8 cellular contexts compared by ENCODE assay signal in genomic region chr4:184746532-184746870, GRCh38. TPM values are rescaled to one million over a fixed set of nuclear protein-coding genes. Genes with fewer than 3 reads are reported as not detected.
DNase-seq lines count a peak whose midpoint lies in the region; ATAC-seq and TF ChIP-seq lines count a peak whose summit lies in the region.

No MANE protein-coding gene starts in this region.

- peaks cover 10 to 21% of the 10 kb centered on the region in 2 donors for H3K4me1 ChIP-seq in neuronal stem cell (ENCODE audit: control insufficient read depth in 2 of 2, insufficient read depth in 1 of 2, low read depth in 1 of 2, low read length in 2 of 2)

- no peak overlapping the region for H4K8ac ChIP-seq in neuronal stem cell (ENCODE audit: low read depth, low read length)

- peak overlapping the region; percentile 13 for H3K27ac Mint-ChIP-seq in stimulated activated memory B cell treated with anti-CD40 and anti-IgM and Interleukin-4, amounts not matched to agents 10 μg/mL and 1 μg/mL and 100 μg/mL, for 72 hours

- H3K4me3 ChIP-seq in brain microvascular endothelial cell (ENCODE audit: low read depth, low read length) (no peak overlapping the region), neuronal stem cell (ENCODE audit: low read length in 2 of 2) (no peak overlapping the region)

- H3K27me3 ChIP-seq in brain microvascular endothelial cell (replicated peaks) (no peaks in the 10 kb centered on the region), neuronal stem cell (ENCODE audit: control insufficient read depth in 3 of 3, insufficient read depth in 3 of 3, low read depth in 1 of 3, low read length in 3 of 3) (peaks cover 0 to 5% (median 0%) of the 10 kb centered on the region in 3 experiments)

- no peak overlapping the region for H2BK12ac ChIP-seq in neuronal stem cell (ENCODE audit: low read length)

- no peaks in the 10 kb centered on the region for H3K79me1 ChIP-seq in neuronal stem cell (ENCODE audit: low read depth, low read length)

- H3K4ac ChIP-seq in neuronal stem cell (ENCODE audit: low read length): no peak overlapping the region

- H2BK15ac ChIP-seq in neuronal stem cell (ENCODE audit: low read length): no peak overlapping the region

- H2AFZ ChIP-seq in neuronal stem cell (ENCODE audit: low read length): no peak overlapping the region

- H3K4me1 Mint-ChIP-seq in stimulated activated memory B cell treated with anti-CD40 and anti-IgM and Interleukin-4, amounts not matched to agents 10 μg/mL and 1 μg/mL and 100 μg/mL, for 72 hours: peaks cover 25% of the 10 kb centered on the region

- DNase-seq in GM04504 (ENCODE audit: low read depth) (peak; percentile 71), brain microvascular endothelial cell (peak; percentile 72), islet precursor cell (peak; percentile 88), neuronal stem cell (ENCODE audit: low spot score) (no peak)

- no peak overlapping the region for H2BK120ac ChIP-seq in neuronal stem cell (ENCODE audit: low read depth, low read length)

- H3K4me3 Mint-ChIP-seq in stimulated activated memory B cell treated with anti-CD40 and anti-IgM and Interleukin-4, amounts not matched to agents 10 μg/mL and 1 μg/mL and 100 μg/mL, for 72 hours: no peak overlapping the region

- H3K18ac ChIP-seq in neuronal stem cell (ENCODE audit: low read length): no peak overlapping the region

- H3K4me2 ChIP-seq in neuronal stem cell (ENCODE audit: insufficient read depth, low read length, poor library complexity, severe bottlenecking): no peak overlapping the region

- no CpG with 5 or more reads among the region's 2 CpGs for WGBS in neuronal stem cell (ENCODE audit: extremely low coverage in 2 of 2, insufficient read length in 2 of 2, insufficient replicate concordance in 1 of 2), 2 donors

- H3K9ac ChIP-seq in neuronal stem cell (ENCODE audit: low read depth, low read length, poor library complexity): no peak overlapping the region

- TF ChIP-seq CTCF in brain microvascular endothelial cell (IDR thresholded peaks at IDR 0.05; ENCODE audit: low read depth, low read length, missing control alignments): no peak

- no peaks in the 10 kb centered on the region for H3K36me3 Mint-ChIP-seq in stimulated activated memory B cell treated with anti-CD40 and anti-IgM and Interleukin-4, amounts not matched to agents 10 μg/mL and 1 μg/mL and 100 μg/mL, for 72 hours

- no peak overlapping the region for H4K91ac ChIP-seq in neuronal stem cell (ENCODE audit: low read depth, low read length, poor library complexity)

- H3K27ac ChIP-seq in brain microvascular endothelial cell: peak overlapping the region; percentile 30
- no peak overlapping the region for H3K27ac ChIP-seq in neuronal stem cell (replicated peaks; ENCODE audit: low read length)

- ATAC-seq in stimulated activated memory B cell treated with anti-CD40 and anti-IgM and Interleukin-4, amounts not matched to agents 10 μg/mL and 1 μg/mL and 100 μg/mL, for 72 hours: no peak
- ATAC-seq in HG02885 (IDR thresholded peaks at IDR 0.05; ENCODE audit: poor library complexity, unreplicated experiment) (no peak), HG02642 (IDR thresholded peaks at IDR 0.05; ENCODE audit: poor library complexity, unreplicated experiment) (no peak), GM21529 (IDR thresholded peaks at IDR 0.05; ENCODE audit: unreplicated experiment) (no peak)

- H3K14ac ChIP-seq in neuronal stem cell (ENCODE audit: low read length): no peak overlapping the region

- H3K27me3 Mint-ChIP-seq in stimulated activated memory B cell treated with anti-CD40 and anti-IgM and Interleukin-4, amounts not matched to agents 10 μg/mL and 1 μg/mL and 100 μg/mL, for 72 hours: no peaks in the 10 kb centered on the region

- no peak overlapping the region for H2BK5ac ChIP-seq in neuronal stem cell (ENCODE audit: low read length)

- no peak overlapping the region for H3K23ac ChIP-seq in neuronal stem cell (ENCODE audit: low read depth, low read length, poor library complexity)

- peaks cover 0 to 4% of the 10 kb centered on the region in 2 donors for H3K9me3 ChIP-seq in neuronal stem cell (replicated peaks in 1 of 2; ENCODE audit: control insufficient read depth in 2 of 2, insufficient read depth in 1 of 2, low read depth in 1 of 2, low read length in 2 of 2)

- H3K9me3 Mint-ChIP-seq in stimulated activated memory B cell treated with anti-CD40 and anti-IgM and Interleukin-4, amounts not matched to agents 10 μg/mL and 1 μg/mL and 100 μg/mL, for 72 hours: no peaks in the 10 kb centered on the region

- no peaks in the 10 kb centered on the region for H3K36me3 ChIP-seq in brain microvascular endothelial cell (replicated peaks)
- H3K36me3 ChIP-seq in neuronal stem cell (replicated peaks in 1 of 2; ENCODE audit: control insufficient read depth in 2 of 2, insufficient read depth in 2 of 2, low read length in 2 of 2): peaks cover 0 to 1% of the 10 kb centered on the region in 2 donors

- in situ Hi-C loops in brain microvascular endothelial cell (cut with HindIII; ENCODE audit: low pct_ligation_motif_present, low sequenced_read_pairs): no loop called here

- no peak overlapping the region for H2AK5ac ChIP-seq in neuronal stem cell (ENCODE audit: low read depth, low read length)

RNA-seq across cellular contexts. Expression of gene CENPU, which starts 12.6 kb away (rescaled TPM):
- 89.2 TPM for polyA plus RNA-seq in neuronal stem cell (2013, experiment 1 of 2)
- polyA plus RNA-seq in neuronal stem cell (2013, experiment 2 of 2): 91.0 TPM
